1 cellular context compared by ENCODE assay signal in the genomic region with DNA sequence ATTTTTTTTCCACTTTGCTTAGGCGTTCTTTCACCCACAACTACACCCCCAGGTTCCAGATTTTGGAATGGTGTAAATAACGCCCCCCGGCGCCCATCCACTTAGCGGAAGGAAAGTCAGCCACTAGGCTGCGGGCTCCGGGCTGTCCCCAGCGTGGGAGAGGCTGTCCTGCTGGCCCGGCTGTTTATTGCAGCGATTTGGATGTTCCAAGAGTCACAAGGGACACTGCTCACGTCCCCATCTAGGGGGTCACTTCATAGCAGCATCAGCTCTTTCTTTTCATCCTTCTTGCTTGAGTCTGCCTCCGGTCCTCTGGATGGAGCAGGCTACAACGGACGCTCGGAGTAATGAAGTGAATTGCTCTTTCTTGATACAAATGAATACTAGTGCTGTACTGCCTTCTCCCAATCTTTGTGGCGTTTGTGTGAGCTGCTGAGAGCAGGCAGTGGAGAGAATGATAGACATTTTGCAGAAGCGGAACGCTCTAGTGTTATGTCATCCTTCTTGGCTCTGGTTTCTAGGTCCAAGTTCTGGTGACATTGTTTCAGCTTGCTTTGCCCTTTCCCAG.
TF ChIP-seq lines count a peak whose summit lies in the region.

No MANE protein-coding gene starts in this region.

TF ChIP-seq in HEK293, 187 proteins besides CTCF, POLR2A, EP300 and RAD21 (continued from another document):
- peak; percentile 91 for TF ChIP-seq ZBTB17 (tag by site-specific recombination; IDR thresholded peaks at IDR 0.05)
- TF ChIP-seq, protein P1, sequence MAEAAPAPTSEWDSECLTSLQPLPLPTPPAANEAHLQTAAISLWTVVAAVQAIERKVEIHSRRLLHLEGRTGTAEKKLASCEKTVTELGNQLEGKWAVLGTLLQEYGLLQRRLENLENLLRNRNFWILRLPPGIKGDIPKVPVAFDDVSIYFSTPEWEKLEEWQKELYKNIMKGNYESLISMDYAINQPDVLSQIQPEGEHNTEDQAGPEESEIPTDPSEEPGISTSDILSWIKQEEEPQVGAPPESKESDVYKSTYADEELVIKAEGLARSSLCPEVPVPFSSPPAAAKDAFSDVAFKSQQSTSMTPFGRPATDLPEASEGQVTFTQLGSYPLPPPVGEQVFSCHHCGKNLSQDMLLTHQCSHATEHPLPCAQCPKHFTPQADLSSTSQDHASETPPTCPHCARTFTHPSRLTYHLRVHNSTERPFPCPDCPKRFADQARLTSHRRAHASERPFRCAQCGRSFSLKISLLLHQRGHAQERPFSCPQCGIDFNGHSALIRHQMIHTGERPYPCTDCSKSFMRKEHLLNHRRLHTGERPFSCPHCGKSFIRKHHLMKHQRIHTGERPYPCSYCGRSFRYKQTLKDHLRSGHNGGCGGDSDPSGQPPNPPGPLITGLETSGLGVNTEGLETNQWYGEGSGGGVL (tag by site-specific recombination; IDR thresholded peaks at IDR 0.05): no peak
- no peak for TF ChIP-seq KLF1 (tag by site-specific recombination; IDR thresholded peaks at IDR 0.05)
- 0 out of 2 replicates have a peak, but pooled peaks have one; percentile 29 for TF ChIP-seq ZSCAN30 (tag by site-specific recombination; IDR thresholded peaks at IDR 0.05)
- peak; percentile 82 for TF ChIP-seq ZBTB8A (tag by site-specific recombination; IDR thresholded peaks at IDR 0.05)
- TF ChIP-seq ZNF366 (tag by site-specific recombination; conservative IDR thresholded peaks at IDR 0.05): peak; percentile 84
- peak; percentile 82 for TF ChIP-seq ZBTB48 (tag by site-specific recombination; IDR thresholded peaks at IDR 0.05)
- no peak for TF ChIP-seq ZNF585B (tag by site-specific recombination; IDR thresholded peaks at IDR 0.05)
- peak; percentile 35; the same call in 1 of the 2 replicates for TF ChIP-seq TRIM28 (IDR thresholded peaks at IDR 0.05; ENCODE audit: borderline replicate concordance, low read length)
- no peak for TF ChIP-seq ZNF112 (tag by site-specific recombination; IDR thresholded peaks at IDR 0.05)
- TF ChIP-seq ZNF341 (tag by site-specific recombination; IDR thresholded peaks at IDR 0.05; ENCODE audit: low read depth): peak; percentile 94
